In genomic region chr9:6703898-6704639, GRCh38 we compare ENCODE assay signal across 8 cellular contexts. TPM values are rescaled to one million over a fixed set of nuclear protein-coding genes. Genes with fewer than 3 reads are reported as not detected.
DNase-seq lines count a peak whose midpoint lies in the region; ATAC-seq and TF ChIP-seq lines count a peak whose summit lies in the region.

No MANE protein-coding gene starts in this region.

- peak; percentile 79 for ATAC-seq in GM21825 (IDR thresholded peaks at IDR 0.05; ENCODE audit: unreplicated experiment)
- peak; percentile 87 to 88 for ATAC-seq in activated naive CD4-positive, alpha-beta T cell treated with anti-CD3 and anti-CD28 coated beads, Interleukin-2, amount 50 U/mL, for 72 hours
- peak; percentile 93 to 98 (median 97) for ATAC-seq in heart right ventricle

- H3K4me3 ChIP-seq in heart right ventricle (peak overlapping the region; percentile 31 to 75 (median 64)), urinary bladder (ENCODE audit: low read depth, low read length) (peak overlapping the region; percentile 55)

- peaks cover 4% of the 10 kb centered on the region in 2 donors for H3K9me3 Mint-ChIP-seq in activated naive CD4-positive, alpha-beta T cell treated with anti-CD3 and anti-CD28 coated beads, Interleukin-2, amount 50 U/mL, for 72 hours
- peaks cover 3% of the 10 kb centered on the region for H3K9me3 Mint-ChIP-seq in progenitor cell of endocrine pancreas (ENCODE audit: low read depth)

- peaks cover 2% of the 10 kb centered on the region for H3K4me1 Mint-ChIP-seq in progenitor cell of endocrine pancreas (ENCODE audit: low read depth)

- peaks cover 4% of the 10 kb centered on the region for H3K27me3 Mint-ChIP-seq in progenitor cell of endocrine pancreas

- H3K36me3 ChIP-seq in heart right ventricle (no peaks in the 10 kb centered on the region), urinary bladder (ENCODE audit: insufficient read depth) (no peaks in the 10 kb centered on the region)

- WGBS in heart right ventricle, 2 donors: 0 to 1% methylated on average over 57 of the region's 57 CpGs
- under 1% methylated on average over 57 of the region's 57 CpGs for WGBS in urinary bladder

- DNase-seq in EH (ENCODE audit: low read depth) (peak; percentile 79), LoVo (ENCODE audit: low spot score) (peak; percentile 90), SK-N-DZ (ENCODE audit: low spot score) (peak; percentile 82), heart right ventricle (peak; percentile 80 to 88), progenitor cell of endocrine pancreas (ENCODE audit: low spot score, unreplicated experiment) (peak; percentile 59)
- peak; percentile 80 to 92 for DNase-seq in activated naive CD4-positive, alpha-beta T cell treated with anti-CD3 and anti-CD28 coated beads, Interleukin-2, amount 50 U/mL, for 72 hours (ENCODE audit: low spot score in 2 of 2)

- H3K9me3 ChIP-seq in heart right ventricle: peaks cover 0 to 12% (median 0%) of the 10 kb centered on the region in 11 donors

- peak overlapping the region; percentile 90 to 96 for H3K27ac Mint-ChIP-seq in activated naive CD4-positive, alpha-beta T cell treated with anti-CD3 and anti-CD28 coated beads, Interleukin-2, amount 50 U/mL, for 72 hours
- peak overlapping the region; percentile 88 for H3K27ac Mint-ChIP-seq in progenitor cell of endocrine pancreas

- peaks cover 0 to 21% of the 10 kb centered on the region in 2 donors for H3K36me3 Mint-ChIP-seq in activated naive CD4-positive, alpha-beta T cell treated with anti-CD3 and anti-CD28 coated beads, Interleukin-2, amount 50 U/mL, for 72 hours
- H3K36me3 Mint-ChIP-seq in progenitor cell of endocrine pancreas (ENCODE audit: insufficient read depth): peaks cover 2% of the 10 kb centered on the region

- H3K4me1 ChIP-seq in heart right ventricle (peaks cover 0 to 10% (median 5%) of the 10 kb centered on the region in 9 donors), urinary bladder (ENCODE audit: insufficient read depth) (no peaks in the 10 kb centered on the region)

- H3K4me3 Mint-ChIP-seq in progenitor cell of endocrine pancreas (ENCODE audit: low read depth): peak overlapping the region; percentile 91

- TF ChIP-seq CTCF in heart right ventricle (IDR thresholded peaks at IDR 0.05): no peak
- no peak for TF ChIP-seq CTCF in progenitor cell of endocrine pancreas (IDR thresholded peaks at IDR 0.05; ENCODE audit: unreplicated experiment)

- intact Hi-C loops in heart right ventricle (cut with DNase I): loop anchor here in 1 of 10 donors (1.0 to 2.0 kb wide), 2 partner anchors 23 to 53 kb away; partner anchors contain the start of gene KDM4C

- no peaks in the 10 kb centered on the region for H3K27me3 ChIP-seq in heart right ventricle

- H3K27ac ChIP-seq in heart right ventricle: peak overlapping the region in 9 of 10 donors; percentile 56 to 84 (median 79)
- H3K27ac ChIP-seq in urinary bladder (ENCODE audit: low read depth): peak overlapping the region; percentile 75

RNA-seq across cellular contexts. Expression of gene KDM4C, which starts 53.7 kb away (rescaled TPM):
- 6.2 and 7.0 TPM in 2 replicates for polyA plus RNA-seq in SK-N-DZ (2014; cell fraction: cytosol; rRNA removed)
- 8.9 and 10.6 TPM in 2 replicates for polyA plus RNA-seq in SK-N-DZ (2014; cell fraction: nucleus; rRNA removed)
- total RNA-seq in activated naive CD4-positive, alpha-beta T cell treated with anti-CD3 and anti-CD28 coated beads, Interleukin-2, amount 50 U/mL, for 72 hours: 10 to 100 TPM; 45.4 to 59.9 TPM
- total RNA-seq in heart right ventricle (10 to 100 TPM; 12.2 to 18.2 (median 14.9) TPM), progenitor cell of endocrine pancreas (26.6 and 29.5 TPM in 2 replicates), urinary bladder (66.1 TPM)
- polyA plus RNA-seq in heart right ventricle (1 to 10 TPM; 6.1 to 7.5 TPM), urinary bladder (16.3 TPM)

RNA-seq across cellular contexts. Expression of gene GLDC, which starts 58.5 kb away (rescaled TPM):
- 16.2 and 20.9 TPM in 2 replicates for polyA plus RNA-seq in SK-N-DZ (2014; cell fraction: cytosol; rRNA removed)
- 24.1 and 28.5 TPM in 2 replicates for polyA plus RNA-seq in SK-N-DZ (2014; cell fraction: nucleus; rRNA removed)
- total RNA-seq in activated naive CD4-positive, alpha-beta T cell treated with anti-CD3 and anti-CD28 coated beads, Interleukin-2, amount 50 U/mL, for 72 hours: 1 to 10 TPM in 1 of 2 donors, under 1 TPM in 1; 0.96 to 2.5 TPM
- total RNA-seq in heart right ventricle (not detected), progenitor cell of endocrine pancreas (11.1 and 11.3 TPM in 2 replicates), urinary bladder (0.74 TPM)
- polyA plus RNA-seq in heart right ventricle (under 1 TPM in 1 of 2 donors, not detected in 1; 0.03 TPM), urinary bladder (2.9 TPM)

Comparison
In these comparisons a context has a peak if more than half of its experiments do, and no peak if none do; other contexts are left out.
1. Peak in every context shown above with its lines: DNase-seq, ATAC-seq, H3K4me3 ChIP-seq and H3K27ac ChIP-seq.